8 cellular contexts compared by ENCODE assay signal in genomic region chr10:43420369-43421200, GRCh38.
DNase-seq lines count a peak whose midpoint lies in the region; ATAC-seq lines count a peak whose summit lies in the region.

No MANE protein-coding gene starts in this region.

- H3K36me3 ChIP-seq in BLaER1: no peaks in the 10 kb centered on the region

- H3K27ac ChIP-seq in BLaER1: peak overlapping the region; percentile 96

- ATAC-seq in GM19025 (IDR thresholded peaks at IDR 0.05; ENCODE audit: low read depth, unreplicated experiment) (peak; percentile 88), HG03175 (IDR thresholded peaks at IDR 0.05; ENCODE audit: unreplicated experiment) (peak; percentile 83)

- no peaks in the 10 kb centered on the region for H4K20me1 ChIP-seq in BLaER1

- DNase-seq in NOMO-1 treated with dmso at 0.1 percent for 144 hours (lab: John Stamatoyannopoulos, UW; ENCODE audit: unreplicated experiment): peak; percentile 88
- DNase-seq in activated T-cell treated with anti-CD3 and anti-CD28 coated beads for 1 hour (ENCODE audit: low read depth): peak; percentile 53
- DNase-seq in epidermal melanocyte (ENCODE audit: insufficient read length, low spot score): peak; percentile 67
- peak; percentile 81 for DNase-seq in midbrain (lab: John Stamatoyannopoulos, UW)
- DNase-seq in stimulated activated CD8-positive, alpha-beta memory T cell treated with anti-CD3 and anti-CD28 coated beads, Interleukin-4, amount 100 ng/mL, for 1 hour (ENCODE audit: low read depth in 2 of 2, low spot score in 1 of 2): peak; percentile 60 to 68

- H3K4me2 ChIP-seq in BLaER1: peak overlapping the region; percentile 94

- peak overlapping the region; percentile 69 for H3K4me3 ChIP-seq in BLaER1

- H3K27me3 ChIP-seq in BLaER1: no peaks in the 10 kb centered on the region

- peaks cover 9% of the 10 kb centered on the region for H3K9me3 ChIP-seq in BLaER1

- peaks cover 50% of the 10 kb centered on the region for H3K4me1 ChIP-seq in BLaER1

- peak overlapping the region; percentile 90 for H3K9ac ChIP-seq in BLaER1

Comparison
In these comparisons a context has a peak if more than half of its experiments do, and no peak if none do; other contexts are left out.
1. Peak in every context shown above with its lines: DNase-seq, ATAC-seq, H3K4me3 ChIP-seq and H3K27ac ChIP-seq.